ENCODE assay signal across 27 cellular contexts in genomic region chr4:89545315-89545714, GRCh38.
"Had no signal": no experiment of that assay in that cellular context is flagged by ENCODE, and none has a peak within 500 bp of the region (broad histone marks: within the 10 kb centered on the region; RNA-seq: fewer than 3 reads in every experiment).

No MANE protein-coding gene starts in this region.

- H3K27ac Mint-ChIP-seq: effector memory CD8-positive, alpha-beta T cell; endodermal cell; immature natural killer cell; mesothelial cell of epicardium; naive B cell; naive thymus-derived CD8-positive, alpha-beta T cell had no signal

- H3K4me1 ChIP-seq: esophagus squamous epithelium, gastroesophageal sphincter, heart left ventricle, left lung, lower lobe of right lung had no signal

- H3K27me3 ChIP-seq: dorsolateral prefrontal cortex, esophagus squamous epithelium, gastroesophageal sphincter, heart left ventricle, hepatocyte, left lung had no signal

- H3K9me3 ChIP-seq: esophagus squamous epithelium, gastroesophageal sphincter, lower lobe of right lung, mucosa of descending colon had no signal

- H3K4me1 Mint-ChIP-seq: endodermal cell; mesothelial cell of epicardium; naive B cell; naive thymus-derived CD8-positive, alpha-beta T cell had no signal

- H3K9me3 Mint-ChIP-seq: endodermal cell had no signal

- H2AFZ ChIP-seq: hepatocyte had no signal

- H3K27ac ChIP-seq: coronary artery, dorsolateral prefrontal cortex, epithelial cell of prostate, esophagus squamous epithelium, gastroesophageal sphincter, heart left ventricle, hepatocyte, left lung, lower lobe of right lung had no signal

- ATAC-seq: effector memory CD8-positive, alpha-beta T cell; esophagus mucosa; gastroesophageal sphincter; heart left ventricle; left cardiac atrium; left lung; left ventricle myocardium superior; lower lobe of right lung; mucosa of descending colon; naive thymus-derived CD8-positive, alpha-beta T cell had no signal

- H3K4me2 ChIP-seq: hepatocyte had no signal

- H3K36me3 ChIP-seq: esophagus squamous epithelium, gastroesophageal sphincter, heart left ventricle, left lung, lower lobe of right lung had no signal

- DNase-seq: dermis blood vessel endothelial cell; dorsolateral prefrontal cortex; effector CD4-positive, alpha-beta T cell; effector memory CD8-positive, alpha-beta T cell; endodermal cell; erythroblast; esophagus squamous epithelium; foreskin fibroblast; foreskin melanocyte; heart left ventricle; hypothalamus; immature natural killer cell; islet precursor cell; left cardiac atrium; left lung; left ventricle myocardium superior; lower lobe of right lung; mesenchymal stem cell; mucosa of descending colon; naive B cell; naive thymus-derived CD8-positive, alpha-beta T cell had no signal

- H3K4me3 ChIP-seq: coronary artery, dorsolateral prefrontal cortex, esophagus squamous epithelium, gastroesophageal sphincter, heart left ventricle, hepatocyte, left lung, lower lobe of right lung, mucosa of descending colon had no signal

- H3K4me3 Mint-ChIP-seq: effector memory CD8-positive, alpha-beta T cell; endodermal cell; immature natural killer cell; mesothelial cell of epicardium; naive B cell; naive thymus-derived CD8-positive, alpha-beta T cell had no signal

- H3K27me3 Mint-ChIP-seq: effector memory CD8-positive, alpha-beta T cell; naive B cell had no signal

- H3K79me2 ChIP-seq: hepatocyte had no signal
